Comparison of ENCODE assay signal across 14 cellular contexts in genomic region chr11:115706735-115707134, GRCh38.
"Had no signal": no experiment of that assay in that cellular context is flagged by ENCODE, and none has a peak within 500 bp of the region (broad histone marks: within the 10 kb centered on the region; RNA-seq: fewer than 3 reads in every experiment).

No MANE protein-coding gene starts in this region.

- H3K4me3 Mint-ChIP-seq: activated CD4-positive, alpha-beta T cell treated with anti-CD3 and anti-CD28 coated beads, Interleukin-2, amount 10 ng/mL, durations not matched to agents 7 days and 5 days; activated naive CD4-positive, alpha-beta T cell treated with anti-CD3 and anti-CD28 coated beads, Interleukin-2, amount 10 ng/mL, durations not matched to agents 7 days and 5 days; activated T-helper 17 cell treated with anti-CD3 and anti-CD28 coated beads, Interleukin-2, amount 50 U/mL, for 72 hours; stimulated activated memory B cell treated with anti-CD40 and anti-IgM and Interleukin-4, amounts not matched to agents 10 μg/mL and 1 μg/mL and 100 μg/mL, for 72 hours had no signal

- H3K27ac ChIP-seq: brain microvascular endothelial cell, gastroesophageal sphincter, right atrium auricular region had no signal

- H3K27me3 ChIP-seq: adrenal gland, brain microvascular endothelial cell, pancreas, right atrium auricular region had no signal

- ATAC-seq: activated T-helper 17 cell treated with anti-CD3 and anti-CD28 coated beads, Interleukin-2, amount 50 U/mL, for 72 hours; gastroesophageal sphincter; SK-N-SH treated with all-trans-retinoic acid at 6 μM for 48 hours; stimulated activated memory B cell treated with anti-CD40 and anti-IgM and Interleukin-4, amounts not matched to agents 10 μg/mL and 1 μg/mL and 100 μg/mL, for 72 hours had no signal

- H3K27ac Mint-ChIP-seq: activated CD4-positive, alpha-beta T cell treated with anti-CD3 and anti-CD28 coated beads, Interleukin-2, amount 10 ng/mL, durations not matched to agents 7 days and 5 days; activated naive CD4-positive, alpha-beta T cell treated with anti-CD3 and anti-CD28 coated beads, Interleukin-2, amount 10 ng/mL, durations not matched to agents 7 days and 5 days; activated T-helper 17 cell treated with anti-CD3 and anti-CD28 coated beads, Interleukin-2, amount 50 U/mL, for 72 hours; stimulated activated memory B cell treated with anti-CD40 and anti-IgM and Interleukin-4, amounts not matched to agents 10 μg/mL and 1 μg/mL and 100 μg/mL, for 72 hours had no signal

- H3K9me3 ChIP-seq: gastroesophageal sphincter, pancreas, right atrium auricular region had no signal

- H3K4me1 ChIP-seq: adrenal gland, pancreas, right atrium auricular region had no signal

- H3K36me3 Mint-ChIP-seq: activated naive CD4-positive, alpha-beta T cell treated with anti-CD3 and anti-CD28 coated beads, Interleukin-2, amount 10 ng/mL, durations not matched to agents 7 days and 5 days; stimulated activated memory B cell treated with anti-CD40 and anti-IgM and Interleukin-4, amounts not matched to agents 10 μg/mL and 1 μg/mL and 100 μg/mL, for 72 hours had no signal

- DNase-seq: activated CD4-positive, alpha-beta T cell treated with anti-CD3 and anti-CD28 coated beads, Interleukin-2, amount 10 ng/mL, durations not matched to agents 7 days and 5 days; activated CD4-positive, CD25-positive, alpha-beta regulatory T cell; activated naive CD4-positive, alpha-beta T cell treated with anti-CD3 and anti-CD28 coated beads, Interleukin-2, amount 10 ng/mL, durations not matched to agents 7 days and 5 days; activated T-cell treated with anti-CD3 and anti-CD28 coated beads for 4 hours; brain microvascular endothelial cell; pancreas had no signal

- H3K4me3 ChIP-seq: adrenal gland, gastroesophageal sphincter, pancreas, right atrium auricular region had no signal

- H3K9me3 Mint-ChIP-seq: activated CD4-positive, alpha-beta T cell treated with anti-CD3 and anti-CD28 coated beads, Interleukin-2, amount 10 ng/mL, durations not matched to agents 7 days and 5 days had no signal

- H3K36me3 ChIP-seq: adrenal gland, brain microvascular endothelial cell, gastroesophageal sphincter, pancreas, right atrium auricular region had no signal

- FAIRE-seq: keratinocyte, pancreas, TTC549 had no signal

- H3K27me3 Mint-ChIP-seq: activated CD4-positive, alpha-beta T cell treated with anti-CD3 and anti-CD28 coated beads, Interleukin-2, amount 10 ng/mL, durations not matched to agents 7 days and 5 days; activated naive CD4-positive, alpha-beta T cell treated with anti-CD3 and anti-CD28 coated beads, Interleukin-2, amount 10 ng/mL, durations not matched to agents 7 days and 5 days; stimulated activated memory B cell treated with anti-CD40 and anti-IgM and Interleukin-4, amounts not matched to agents 10 μg/mL and 1 μg/mL and 100 μg/mL, for 72 hours had no signal

- H3K4me1 Mint-ChIP-seq: activated CD4-positive, alpha-beta T cell treated with anti-CD3 and anti-CD28 coated beads, Interleukin-2, amount 10 ng/mL, durations not matched to agents 7 days and 5 days; activated naive CD4-positive, alpha-beta T cell treated with anti-CD3 and anti-CD28 coated beads, Interleukin-2, amount 10 ng/mL, durations not matched to agents 7 days and 5 days; activated T-helper 17 cell treated with anti-CD3 and anti-CD28 coated beads, Interleukin-2, amount 50 U/mL, for 72 hours had no signal
